ENCODE assay signal across 24 cellular contexts in the genomic region with DNA sequence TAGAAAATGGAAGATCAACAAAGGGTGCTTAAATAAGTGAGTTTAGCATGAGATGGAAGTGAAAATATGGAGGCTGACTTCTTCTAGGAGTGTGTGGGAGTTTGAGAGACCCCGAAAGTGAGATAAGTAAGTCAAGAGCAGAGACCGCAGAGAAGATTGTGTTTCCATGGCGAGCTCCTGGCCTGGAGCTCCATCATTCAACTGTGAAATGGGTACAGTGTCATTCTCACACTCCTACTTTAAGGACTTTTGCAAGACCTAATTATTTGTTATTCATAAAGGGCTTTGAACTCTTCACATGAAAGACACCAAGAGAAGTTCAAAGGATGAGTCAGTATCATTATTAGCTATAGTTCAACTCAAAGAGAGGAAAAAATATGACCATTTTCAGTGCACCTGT.
A peak's percentile ranks its signal among the peaks of the same experiment; 100 is the strongest.
DNase-seq lines count a peak whose midpoint lies in the region; ATAC-seq and TF ChIP-seq lines count a peak whose summit lies in the region.
"Had no signal": no experiment of that assay in that cellular context is flagged by ENCODE, and none has a peak within 500 bp of the region (broad histone marks: within the 10 kb centered on the region; RNA-seq: fewer than 3 reads in every experiment).

No MANE protein-coding gene starts in this region.

- H3K27ac Mint-ChIP-seq in activated naive CD8-positive, alpha-beta T cell treated with anti-CD3 and anti-CD28 coated beads, Interleukin-2, amount 50 U/mL, for 24 hours = no peak overlapping the region
- H3K27ac Mint-ChIP-seq in activated naive CD8-positive, alpha-beta T cell treated with anti-CD3 and anti-CD28 coated beads for 36 hours = no peak overlapping the region
- H3K27ac Mint-ChIP-seq: CD4-positive, alpha-beta memory T cell; T-cell had no signal

- H3K4me3 Mint-ChIP-seq in activated naive CD8-positive, alpha-beta T cell treated with anti-CD3 and anti-CD28 coated beads, Interleukin-2, amount 50 U/mL, for 24 hours = no peak overlapping the region
- no peak overlapping the region for H3K4me3 Mint-ChIP-seq in activated naive CD8-positive, alpha-beta T cell treated with anti-CD3 and anti-CD28 coated beads for 36 hours
- H3K4me3 Mint-ChIP-seq: CD4-positive, alpha-beta memory T cell; T-cell had no signal

- no peak for TF ChIP-seq CTCF in GM20000 (IDR thresholded peaks at IDR 0.05; ENCODE audit: extremely low read depth, missing control alignments)

- H3K27me3 Mint-ChIP-seq in activated naive CD8-positive, alpha-beta T cell treated with anti-CD3 and anti-CD28 coated beads, Interleukin-2, amount 50 U/mL, for 24 hours = no peaks in the 10 kb centered on the region
- H3K27me3 Mint-ChIP-seq in activated naive CD8-positive, alpha-beta T cell treated with anti-CD3 and anti-CD28 coated beads for 36 hours = peaks cover 23% of the 10 kb centered on the region

- no peak for DNase-seq in activated naive CD8-positive, alpha-beta T cell treated with anti-CD3 and anti-CD28 coated beads, Interleukin-2, amount 50 U/mL, for 24 hours
- DNase-seq in activated naive CD8-positive, alpha-beta T cell treated with anti-CD3 and anti-CD28 coated beads for 36 hours = no peak
- DNase-seq in GM20000 (ENCODE audit: low spot score) (peak; percentile 6), NCI-H1436 (lab: John Stamatoyannopoulos, UW) (no peak), DMS79 (lab: John Stamatoyannopoulos, UW) (no peak)
- DNase-seq in activated CD4-positive, alpha-beta T cell treated with anti-CD3 and anti-CD28 coated beads for 48 hours = no peak
- DNase-seq: 8988T; Caco-2; CD4-positive, alpha-beta memory T cell; GDM1; GM23248; KG1; NCI-H1092; NCI-H1436 treated with DMSO at 0.1 percent for 48 hours; NCI-H2029 treated with DMSO at 0.1 percent for 48 hours; NCI-H226; NCI-H510A treated with DMSO at 0.1 percent for 48 hours; NCI-H748 treated with DMSO at 0.1 percent for 48 hours; NK-92 treated with Interleukin-12 subunit alpha and Interleukin-12 subunit beta, amount 100 ng/mL, for 24 hours; T-cell had no signal

- H3K36me3 Mint-ChIP-seq in activated naive CD8-positive, alpha-beta T cell treated with anti-CD3 and anti-CD28 coated beads, Interleukin-2, amount 50 U/mL, for 24 hours (ENCODE audit: low read depth) = no peaks in the 10 kb centered on the region
- no peaks in the 10 kb centered on the region for H3K36me3 Mint-ChIP-seq in activated naive CD8-positive, alpha-beta T cell treated with anti-CD3 and anti-CD28 coated beads for 36 hours
- H3K36me3 Mint-ChIP-seq: CD4-positive, alpha-beta memory T cell; T-cell had no signal

- no peaks in the 10 kb centered on the region for H3K9me3 Mint-ChIP-seq in activated naive CD8-positive, alpha-beta T cell treated with anti-CD3 and anti-CD28 coated beads, Interleukin-2, amount 50 U/mL, for 24 hours
- no peaks in the 10 kb centered on the region for H3K9me3 Mint-ChIP-seq in activated naive CD8-positive, alpha-beta T cell treated with anti-CD3 and anti-CD28 coated beads for 36 hours

- no peaks in the 10 kb centered on the region for H3K4me1 Mint-ChIP-seq in activated naive CD8-positive, alpha-beta T cell treated with anti-CD3 and anti-CD28 coated beads, Interleukin-2, amount 50 U/mL, for 24 hours
- no peaks in the 10 kb centered on the region for H3K4me1 Mint-ChIP-seq in activated naive CD8-positive, alpha-beta T cell treated with anti-CD3 and anti-CD28 coated beads for 36 hours
- H3K4me1 Mint-ChIP-seq: CD4-positive, alpha-beta memory T cell; T-cell had no signal

- peak; percentile 24 for ATAC-seq in activated naive CD8-positive, alpha-beta T cell treated with anti-CD3 and anti-CD28 coated beads, Interleukin-2, amount 50 U/mL, for 24 hours
- ATAC-seq in HG02885 (IDR thresholded peaks at IDR 0.05; ENCODE audit: poor library complexity, unreplicated experiment) (peak; percentile 62), HG03469 (IDR thresholded peaks at IDR 0.05; ENCODE audit: unreplicated experiment) (no peak)
- ATAC-seq: Panc1, SK-N-SH treated with all-trans-retinoic acid at 6 μM for 48 hours, T-cell had no signal
